ENCODE assay signal across 8 cellular contexts in the genomic region with DNA sequence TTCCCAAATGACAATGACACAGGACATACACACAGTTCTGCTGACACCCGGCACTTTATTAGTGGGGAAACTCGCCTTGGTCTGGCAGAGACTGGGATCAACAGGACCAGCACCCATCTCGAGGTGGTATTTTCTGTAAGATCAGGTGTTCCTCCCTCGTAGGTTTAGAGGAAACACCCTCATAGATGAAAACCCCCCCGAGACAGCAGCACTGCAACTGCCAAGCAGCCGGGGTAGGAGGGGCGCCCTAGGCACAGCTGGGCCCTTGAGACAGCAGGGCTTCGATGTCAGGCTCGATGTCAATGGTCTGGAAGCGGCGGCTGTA. TPM values are rescaled to one million over a fixed set of nuclear protein-coding genes. Genes with fewer than 3 reads are reported as not detected.
DNase-seq lines count a peak whose midpoint lies in the region; ATAC-seq and TF ChIP-seq lines count a peak whose summit lies in the region.
"Not testable (repeated sequence)": the region's sequence is repeated elsewhere in the genome, so short reads cannot be mapped to it uniquely, and the experiment has no call there.

No MANE protein-coding gene starts in this region.

- H2BK12ac ChIP-seq in H9 (ENCODE audit: insufficient read length, low read depth, low read length) = not testable (repeated sequence)

- POLR2A ChIA-PET in AG04450 (lab: Yijun Ruan, JAX) (interaction anchor here (0.7 to 3.2 kb wide), 8 partner anchors 9 to 112 kb away, joined by 3 to 21 read pairs (median 5); a partner anchor contains a TSS), PC-9 (lab: Charles Lee; ENCODE audit: unreplicated experiment) (interaction anchor here (0.6 kb wide), 1 partner anchor 54 kb away, joined by 3 read pairs; a partner anchor contains a TSS)

- not testable (repeated sequence) for H3T11ph ChIP-seq in H9 (ENCODE audit: low read length)

- H3K9me2 ChIP-seq in PC-9 (ENCODE audit: insufficient read depth); hepatocyte (replicated peaks; ENCODE audit: insufficient read depth): not testable (repeated sequence)

- not testable (repeated sequence) for H3K9ac ChIP-seq in H9 (ENCODE audit: extremely low read depth, insufficient read length, low read length)

- not testable (repeated sequence) for H2AFZ ChIP-seq in H9 (ENCODE audit: low read length); PC-9; hepatocyte

- H3K27me3 ChIP-seq in AG04450 (ENCODE audit: control insufficient read depth, insufficient read depth, low read length); H9 (ENCODE audit: insufficient read depth, low read length); PC-9 (ENCODE audit: insufficient read depth, low read depth); hepatocyte: not testable (repeated sequence)

- H3K4me2 ChIP-seq in H9 (ENCODE audit: insufficient read depth, insufficient read length, low read length) (peak overlapping the region; percentile 98), PC-9 (peak overlapping the region; percentile 86), hepatocyte (peak overlapping the region; percentile 77)

- not testable (repeated sequence) for H3K79me1 ChIP-seq in H9 (ENCODE audit: insufficient read depth, low read depth, low read length, poor library complexity, severe bottlenecking)

- not testable (repeated sequence) for H3K4me1 ChIP-seq in H9 (ENCODE audit: insufficient read depth, low read length)
- H3K4me1 ChIP-seq in PC-9 (replicated peaks; ENCODE audit: insufficient read depth) (peaks cover 41% of the 10 kb centered on the region), hepatocyte (ENCODE audit: insufficient read depth) (peaks cover 30% of the 10 kb centered on the region)

- H2BK20ac ChIP-seq in H9 (ENCODE audit: low read depth, low read length, poor library complexity, severe bottlenecking) = not testable (repeated sequence)

- H3K23me2 ChIP-seq in H9 (ENCODE audit: insufficient read length, low read depth, low read length, poor library complexity, severe bottlenecking) = peaks cover 11% of the 10 kb centered on the region

- intact Hi-C loops in PC-9 (cut with micrococcal nuclease; ENCODE audit: unreplicated experiment) = loop anchor here (5.0 kb wide), 1 partner anchor 55 kb away; a partner anchor contains a TSS
- intact Hi-C loops in activated T-helper 2 cell treated with anti-CD3 and anti-CD28 coated beads, Interferon-gamma antibody, Interleukin-2, Interleukin-4, amounts not matched to agents 10 μg/mL and 5 μg/mL and 100 μg/mL, durations not matched to agents 14 hours and 24 hours and 36 hours (cut with micrococcal nuclease) = loop anchor here (5.0 kb wide), 1 partner anchor 80 kb away; a partner anchor contains a TSS
- intact Hi-C loops in dendritic cell treated with granulocyte-macrophage colony-stimulating factor and Interleukin-4, amounts not matched to agents 40 ng/mL and 50 ng/mL, for 4 days (cut with micrococcal nuclease) = not testable (repeated sequence)

- not testable (repeated sequence) for H3K4ac ChIP-seq in H9 (ENCODE audit: low read depth, low read length)

- DNase-seq in AG04450 (ENCODE audit: low read depth, low spot score); H9; PC-9; activated T-helper 2 cell treated with anti-CD3 and anti-CD28 coated beads, Interferon-gamma antibody, Interleukin-2, Interleukin-4, amounts not matched to agents 10 μg/mL and 5 μg/mL and 100 μg/mL, durations not matched to agents 14 hours and 24 hours and 36 hours (ENCODE audit: low spot score); hepatocyte (ENCODE audit: low spot score); natural killer cell treated with Interleukin-12 subunit alpha and Interleukin-12 subunit beta and Interleukin-15 and Interleukin-18, amount 100 ng/mL, for 72 hours (ENCODE audit: low spot score): not testable (repeated sequence)
- DNase-seq in stimulated activated naive B cell treated with anti-CD40 and anti-IgM and Interleukin-4, amounts not matched to agents 10 μg/mL and 1 μg/mL and 100 μg/mL, for 72 hours = peak; percentile 9

- H3K27ac Mint-ChIP-seq in H9 = peak overlapping the region in 1 of 3 experiments; percentile 82; a peak in 1 of 7 replicates
- H3K27ac Mint-ChIP-seq in activated T-helper 2 cell treated with anti-CD3 and anti-CD28 coated beads, Interferon-gamma antibody, Interleukin-2, Interleukin-4, amounts not matched to agents 10 μg/mL and 5 μg/mL and 100 μg/mL, durations not matched to agents 14 hours and 24 hours and 36 hours = peak overlapping the region; percentile 88
- H3K27ac Mint-ChIP-seq in dendritic cell treated with granulocyte-macrophage colony-stimulating factor and Interleukin-4, amounts not matched to agents 40 ng/mL and 50 ng/mL, for 4 days = peak overlapping the region; percentile 98
- peak overlapping the region; percentile 89 to 92 for H3K27ac Mint-ChIP-seq in natural killer cell treated with Interleukin-12 subunit alpha and Interleukin-12 subunit beta and Interleukin-15 and Interleukin-18, amount 100 ng/mL, for 72 hours
- H3K27ac Mint-ChIP-seq in stimulated activated naive B cell treated with anti-CD40 and anti-IgM and Interleukin-4, amounts not matched to agents 10 μg/mL and 1 μg/mL and 100 μg/mL, for 72 hours = peak overlapping the region; percentile 98

- H4K91ac ChIP-seq in H9 (ENCODE audit: insufficient read length, low read depth, low read length) = not testable (repeated sequence)

- not testable (repeated sequence) for H2BK5ac ChIP-seq in H9 (ENCODE audit: insufficient read length, low read length)

- not testable (repeated sequence) for H3K14ac ChIP-seq in H9 (ENCODE audit: insufficient read depth, low read length)

- not testable (repeated sequence) for H3K18ac ChIP-seq in H9 (ENCODE audit: insufficient read length, low read depth, low read length)

- H3K27me3 Mint-ChIP-seq in H9 (ENCODE audit: low read depth); activated T-helper 2 cell treated with anti-CD3 and anti-CD28 coated beads, Interferon-gamma antibody, Interleukin-2, Interleukin-4, amounts not matched to agents 10 μg/mL and 5 μg/mL and 100 μg/mL, durations not matched to agents 14 hours and 24 hours and 36 hours (ENCODE audit: low read depth); dendritic cell treated with granulocyte-macrophage colony-stimulating factor and Interleukin-4, amounts not matched to agents 40 ng/mL and 50 ng/mL, for 4 days; natural killer cell treated with Interleukin-12 subunit alpha and Interleukin-12 subunit beta and Interleukin-15 and Interleukin-18, amount 100 ng/mL, for 72 hours; stimulated activated naive B cell treated with anti-CD40 and anti-IgM and Interleukin-4, amounts not matched to agents 10 μg/mL and 1 μg/mL and 100 μg/mL, for 72 hours: not testable (repeated sequence)

- not testable (repeated sequence) for BruUV-seq in PC-9 (replicated peaks; lab: Mats Ljungman, UMichigan)

- not testable (repeated sequence) for H4K5ac ChIP-seq in H9 (ENCODE audit: insufficient read length, low read depth, low read length)

- not testable (repeated sequence) for H2BK15ac ChIP-seq in H9 (ENCODE audit: low read depth, low read length)

- peaks cover 15% of the 10 kb centered on the region for H3K36me3 ChIP-seq in PC-9 (ENCODE audit: low read depth)
- not testable (repeated sequence) for H3K36me3 ChIP-seq in hepatocyte (replicated peaks; ENCODE audit: insufficient read depth, low read depth)

- not testable (repeated sequence) for H3K56ac ChIP-seq in H9 (ENCODE audit: insufficient read length, low read depth, low read length)

- H3K4me1 Mint-ChIP-seq in H9 = peaks cover 21 to 22% of the 10 kb centered on the region in 2 experiments
- peaks cover 20% of the 10 kb centered on the region for H3K4me1 Mint-ChIP-seq in activated T-helper 2 cell treated with anti-CD3 and anti-CD28 coated beads, Interferon-gamma antibody, Interleukin-2, Interleukin-4, amounts not matched to agents 10 μg/mL and 5 μg/mL and 100 μg/mL, durations not matched to agents 14 hours and 24 hours and 36 hours (ENCODE audit: low read depth)
- H3K4me1 Mint-ChIP-seq in dendritic cell treated with granulocyte-macrophage colony-stimulating factor and Interleukin-4, amounts not matched to agents 40 ng/mL and 50 ng/mL, for 4 days (ENCODE audit: low read depth) = peaks cover 66% of the 10 kb centered on the region
- H3K4me1 Mint-ChIP-seq in natural killer cell treated with Interleukin-12 subunit alpha and Interleukin-12 subunit beta and Interleukin-15 and Interleukin-18, amount 100 ng/mL, for 72 hours (ENCODE audit: low read depth in 2 of 2) = peaks cover 17 to 21% of the 10 kb centered on the region in 2 donors
- H3K4me1 Mint-ChIP-seq in stimulated activated naive B cell treated with anti-CD40 and anti-IgM and Interleukin-4, amounts not matched to agents 10 μg/mL and 1 μg/mL and 100 μg/mL, for 72 hours = peaks cover 31 to 46% of the 10 kb centered on the region in 2 donors

- H3K4me3 ChIP-seq in AG04450 (ENCODE audit: low read depth, low read length) (peak overlapping the region; percentile 71), PC-9 (peak overlapping the region; percentile 80), hepatocyte (peak overlapping the region; percentile 49)

- ATAC-seq in natural killer cell treated with Interleukin-12 subunit alpha and Interleukin-12 subunit beta and Interleukin-15 and Interleukin-18, amount 100 ng/mL, for 72 hours = not testable (repeated sequence)
- ATAC-seq in stimulated activated naive B cell treated with anti-CD40 and anti-IgM and Interleukin-4, amounts not matched to agents 10 μg/mL and 1 μg/mL and 100 μg/mL, for 72 hours (replicated peaks) = peak; percentile 20 to 22

- peak overlapping the region; percentile 93 to 94 for H3K4me3 Mint-ChIP-seq in H9
- H3K4me3 Mint-ChIP-seq in activated T-helper 2 cell treated with anti-CD3 and anti-CD28 coated beads, Interferon-gamma antibody, Interleukin-2, Interleukin-4, amounts not matched to agents 10 μg/mL and 5 μg/mL and 100 μg/mL, durations not matched to agents 14 hours and 24 hours and 36 hours (ENCODE audit: low read depth) = peak overlapping the region; percentile 97
- peak overlapping the region; percentile 97 for H3K4me3 Mint-ChIP-seq in dendritic cell treated with granulocyte-macrophage colony-stimulating factor and Interleukin-4, amounts not matched to agents 40 ng/mL and 50 ng/mL, for 4 days
- H3K4me3 Mint-ChIP-seq in natural killer cell treated with Interleukin-12 subunit alpha and Interleukin-12 subunit beta and Interleukin-15 and Interleukin-18, amount 100 ng/mL, for 72 hours = peak overlapping the region; percentile 96
- peak overlapping the region; percentile 95 to 98 for H3K4me3 Mint-ChIP-seq in stimulated activated naive B cell treated with anti-CD40 and anti-IgM and Interleukin-4, amounts not matched to agents 10 μg/mL and 1 μg/mL and 100 μg/mL, for 72 hours

- H3K36me3 Mint-ChIP-seq in H9 (ENCODE audit: insufficient read depth in 1 of 3, low read depth in 3 of 3) = peaks cover 18 to 61% (median 45%) of the 10 kb centered on the region in 3 experiments
- H3K36me3 Mint-ChIP-seq in activated T-helper 2 cell treated with anti-CD3 and anti-CD28 coated beads, Interferon-gamma antibody, Interleukin-2, Interleukin-4, amounts not matched to agents 10 μg/mL and 5 μg/mL and 100 μg/mL, durations not matched to agents 14 hours and 24 hours and 36 hours (ENCODE audit: low read depth) = peaks cover 67% of the 10 kb centered on the region
- H3K36me3 Mint-ChIP-seq in dendritic cell treated with granulocyte-macrophage colony-stimulating factor and Interleukin-4, amounts not matched to agents 40 ng/mL and 50 ng/mL, for 4 days (ENCODE audit: low read depth) = peaks cover 81% of the 10 kb centered on the region
- H3K36me3 Mint-ChIP-seq in natural killer cell treated with Interleukin-12 subunit alpha and Interleukin-12 subunit beta and Interleukin-15 and Interleukin-18, amount 100 ng/mL, for 72 hours = not testable (repeated sequence)
- peaks cover 40 to 46% of the 10 kb centered on the region in 2 donors for H3K36me3 Mint-ChIP-seq in stimulated activated naive B cell treated with anti-CD40 and anti-IgM and Interleukin-4, amounts not matched to agents 10 μg/mL and 1 μg/mL and 100 μg/mL, for 72 hours

- not testable (repeated sequence) for H3K9me3 Mint-ChIP-seq in H9; activated T-helper 2 cell treated with anti-CD3 and anti-CD28 coated beads, Interferon-gamma antibody, Interleukin-2, Interleukin-4, amounts not matched to agents 10 μg/mL and 5 μg/mL and 100 μg/mL, durations not matched to agents 14 hours and 24 hours and 36 hours; dendritic cell treated with granulocyte-macrophage colony-stimulating factor and Interleukin-4, amounts not matched to agents 40 ng/mL and 50 ng/mL, for 4 days; natural killer cell treated with Interleukin-12 subunit alpha and Interleukin-12 subunit beta and Interleukin-15 and Interleukin-18, amount 100 ng/mL, for 72 hours; stimulated activated naive B cell treated with anti-CD40 and anti-IgM and Interleukin-4, amounts not matched to agents 10 μg/mL and 1 μg/mL and 100 μg/mL, for 72 hours

- not testable (repeated sequence) for H2AK5ac ChIP-seq in H9 (ENCODE audit: insufficient read length, low read length)

- no CpG with 5 or more reads among the region's 11 CpGs for WGBS in H9 (ENCODE audit: extremely low coverage, insufficient read length, low lambda C conversion rate)
- 72% methylated on average over 8 of the region's 11 CpGs for WGBS in hepatocyte (ENCODE audit: low lambda C conversion rate, missing lambda C conversion rate)

- TF ChIP-seq CTCF in AG04450 (IDR thresholded peaks at IDR 0.05; ENCODE audit: low read depth, low read length); H9 (conservative IDR thresholded peaks at IDR 0.05); PC-9 (conservative IDR thresholded peaks at IDR 0.05); hepatocyte (IDR thresholded peaks at IDR 0.05; ENCODE audit: poor library complexity): not testable (repeated sequence)

- H3F3A ChIP-seq in PC-9 (ENCODE audit: insufficient read depth, low read depth) = peaks cover 65% of the 10 kb centered on the region

- H4K8ac ChIP-seq in H9 (replicated peaks; ENCODE audit: insufficient read length, low read depth, low read length) = not testable (repeated sequence)

- not testable (repeated sequence) for H3K23ac ChIP-seq in H9 (ENCODE audit: insufficient read length, low read depth, low read length)

- H3K9me3 ChIP-seq in AG04450 (ENCODE audit: control insufficient read depth, insufficient read depth, low read length); H9 (ENCODE audit: control insufficient read depth, low read depth, low read length); PC-9 (ENCODE audit: insufficient read depth, low read depth); hepatocyte (ENCODE audit: low read depth): not testable (repeated sequence)

- H2BK120ac ChIP-seq in H9 (ENCODE audit: low read depth, low read length, poor library complexity, severe bottlenecking) = not testable (repeated sequence)

- H3K27ac ChIP-seq in AG04450 (ENCODE audit: low read depth, low read length) (peak overlapping the region; percentile 93), PC-9 (peak overlapping the region; percentile 77; the same call in 1 of the 2 replicates), hepatocyte (peak overlapping the region; percentile 87)
- not testable (repeated sequence) for H3K27ac ChIP-seq in H9 (ENCODE audit: insufficient read length, low read depth, low read length)

- not testable (repeated sequence) for H4K20me1 ChIP-seq in H9 (ENCODE audit: control insufficient read depth, insufficient read depth, insufficient read length); PC-9 (ENCODE audit: insufficient read depth); hepatocyte (ENCODE audit: insufficient read depth, poor library complexity, severe bottlenecking)

- CTCF ChIA-PET in AG04450 (lab: Charles Lee) = not testable (repeated sequence)
- CTCF ChIA-PET in PC-9 (lab: Charles Lee) = interaction anchor here (0.7 kb wide), 1 partner anchor 17 kb away, joined by 4 read pairs; no protein-coding TSS in a partner anchor

- not testable (repeated sequence) for H3K79me2 ChIP-seq in H9 (ENCODE audit: insufficient read depth, low read length)
- peaks cover 26% of the 10 kb centered on the region for H3K79me2 ChIP-seq in PC-9 (ENCODE audit: low read depth)
- peaks cover 38% of the 10 kb centered on the region for H3K79me2 ChIP-seq in hepatocyte

RNA-seq across cellular contexts. Expression of a gene that starts 1.1 kb away (rescaled TPM):
- 434 and 693 TPM in 2 replicates for polyA plus RNA-seq in AG04450 (2011; rRNA removed)
- 84.5 and 106 TPM in 2 replicates for polyA minus RNA-seq in AG04450 (2011; rRNA and poly(A)+ RNA removed)
- total RNA-seq in H9 (2021) = 253 and 265 TPM in 2 replicates
- total RNA-seq in PC-9 (2021) = 386 and 394 TPM in 2 replicates
- total RNA-seq in activated T-helper 2 cell treated with anti-CD3 and anti-CD28 coated beads, Interferon-gamma antibody, Interleukin-2, Interleukin-4, amounts not matched to agents 10 μg/mL and 5 μg/mL and 100 μg/mL, durations not matched to agents 14 hours and 24 hours and 36 hours = 168 and 173 TPM in 2 replicates
- 186 and 205 TPM in 2 replicates for total RNA-seq in hepatocyte
- 437 and 440 TPM in 2 replicates for polyA plus RNA-seq in hepatocyte
- total RNA-seq in natural killer cell treated with Interleukin-12 subunit alpha and Interleukin-12 subunit beta and Interleukin-15 and Interleukin-18, amount 100 ng/mL, for 72 hours = 100 to 1,000 TPM in 1 of 2 donors, 10 to 100 TPM in 1; 95.4 to 107 TPM

RNA-seq across cellular contexts. Expression of a gene that starts 17.2 kb away (rescaled TPM):
- 78.4 and 80.4 TPM in 2 replicates for polyA plus RNA-seq in AG04450 (2011; rRNA removed)
- polyA minus RNA-seq in AG04450 (2011; rRNA and poly(A)+ RNA removed) = 92.7 and 104 TPM in 2 replicates
- 33.5 and 36.1 TPM in 2 replicates for total RNA-seq in H9 (2021)
- total RNA-seq in PC-9 (2021) = 39.8 and 42.9 TPM in 2 replicates
- 78.6 and 82.7 TPM in 2 replicates for total RNA-seq in activated T-helper 2 cell treated with anti-CD3 and anti-CD28 coated beads, Interferon-gamma antibody, Interleukin-2, Interleukin-4, amounts not matched to agents 10 μg/mL and 5 μg/mL and 100 μg/mL, durations not matched to agents 14 hours and 24 hours and 36 hours
- total RNA-seq in hepatocyte = 14.4 and 20.1 TPM in 2 replicates
- 23.9 and 26.5 TPM in 2 replicates for polyA plus RNA-seq in hepatocyte
- 100 to 1,000 TPM in 1 of 2 donors, 10 to 100 TPM in 1; 90.9 to 105 TPM for total RNA-seq in natural killer cell treated with Interleukin-12 subunit alpha and Interleukin-12 subunit beta and Interleukin-15 and Interleukin-18, amount 100 ng/mL, for 72 hours

RNA-seq across cellular contexts. Expression of a gene that starts 54.7 kb away (rescaled TPM):
- polyA plus RNA-seq in AG04450 (2011; rRNA removed) (466 and 505 TPM in 2 replicates), hepatocyte (371 and 392 TPM in 2 replicates)
- polyA minus RNA-seq in AG04450 (2011; rRNA and poly(A)+ RNA removed) = 602 and 659 TPM in 2 replicates
- total RNA-seq in H9 (2021) (403 and 409 TPM in 2 replicates), PC-9 (2021) (413 and 416 TPM in 2 replicates), hepatocyte (434 and 527 TPM in 2 replicates)
- total RNA-seq in activated T-helper 2 cell treated with anti-CD3 and anti-CD28 coated beads, Interferon-gamma antibody, Interleukin-2, Interleukin-4, amounts not matched to agents 10 μg/mL and 5 μg/mL and 100 μg/mL, durations not matched to agents 14 hours and 24 hours and 36 hours = 425 and 428 TPM in 2 replicates
- total RNA-seq in natural killer cell treated with Interleukin-12 subunit alpha and Interleukin-12 subunit beta and Interleukin-15 and Interleukin-18, amount 100 ng/mL, for 72 hours = 100 to 1,000 TPM; 436 to 448 TPM

RNA-seq across cellular contexts. Expression of a gene that starts 55.1 kb away (rescaled TPM):
- polyA plus RNA-seq in AG04450 (2011; rRNA removed) (30.4 and 32.0 TPM in 2 replicates), hepatocyte (30.1 and 31.6 TPM in 2 replicates)
- 17.5 and 18.2 TPM in 2 replicates for polyA minus RNA-seq in AG04450 (2011; rRNA and poly(A)+ RNA removed)
- total RNA-seq in H9 (2021) (11.2 and 12.2 TPM in 2 replicates), PC-9 (2021) (17.0 and 17.2 TPM in 2 replicates), hepatocyte (20.9 and 24.5 TPM in 2 replicates)
- 18.9 and 19.4 TPM in 2 replicates for total RNA-seq in activated T-helper 2 cell treated with anti-CD3 and anti-CD28 coated beads, Interferon-gamma antibody, Interleukin-2, Interleukin-4, amounts not matched to agents 10 μg/mL and 5 μg/mL and 100 μg/mL, durations not matched to agents 14 hours and 24 hours and 36 hours
- total RNA-seq in natural killer cell treated with Interleukin-12 subunit alpha and Interleukin-12 subunit beta and Interleukin-15 and Interleukin-18, amount 100 ng/mL, for 72 hours = 10 to 100 TPM; 20.5 to 21.1 TPM
